In genomic region chr10:50541921-50542320, GRCh38 we compare ENCODE assay signal across 14 cellular contexts.
DNase-seq lines count a peak whose midpoint lies in the region; ATAC-seq lines count a peak whose summit lies in the region.
"Had no signal": no experiment of that assay in that cellular context is flagged by ENCODE, and none has a peak within 500 bp of the region (broad histone marks: within the 10 kb centered on the region; RNA-seq: fewer than 3 reads in every experiment).

No MANE protein-coding gene starts in this region.

- DNase-seq in activated naive CD4-positive, alpha-beta T cell treated with anti-CD3 and anti-CD28 coated beads for 36 hours, result no peak
- DNase-seq in activated naive CD4-positive, alpha-beta T cell treated with anti-CD3 and anti-CD28 coated beads, Interleukin-2, amount 50 U/mL, for 16 hours, result no peak
- DNase-seq in T-helper 9 cell (no peak), substantia nigra (lab: John Stamatoyannopoulos, UW) (no peak)
- DNase-seq: activated CD4-positive, CD25-positive, alpha-beta regulatory T cell; endodermal cell; mucosa of descending colon; pancreas; upper lobe of left lung had no signal

- H3K27ac ChIP-seq in substantia nigra (ENCODE audit: low read depth, low read length, poor library complexity, severe bottlenecking), result no peak overlapping the region
- H3K27ac ChIP-seq: pancreas, SK-N-MC, upper lobe of left lung had no signal

- H3K4me3 Mint-ChIP-seq in activated naive CD4-positive, alpha-beta T cell treated with anti-CD3 and anti-CD28 coated beads for 36 hours, result no peak overlapping the region
- H3K4me3 Mint-ChIP-seq in stimulated activated memory B cell treated with anti-CD40 and anti-IgM and Interleukin-4, amounts not matched to agents 10 μg/mL and 1 μg/mL and 100 μg/mL, for 72 hours, result no peak overlapping the region
- H3K4me3 Mint-ChIP-seq: endodermal cell had no signal

- no peaks in the 10 kb centered on the region for H3K27me3 Mint-ChIP-seq in activated naive CD4-positive, alpha-beta T cell treated with anti-CD3 and anti-CD28 coated beads for 36 hours (ENCODE audit: low read depth)
- H3K27me3 Mint-ChIP-seq in stimulated activated memory B cell treated with anti-CD40 and anti-IgM and Interleukin-4, amounts not matched to agents 10 μg/mL and 1 μg/mL and 100 μg/mL, for 72 hours, result no peaks in the 10 kb centered on the region

- intact Hi-C loops in activated naive CD4-positive, alpha-beta T cell treated with anti-CD3 and anti-CD28 coated beads for 36 hours (cut with micrococcal nuclease), result loop anchor here (2.0 to 10.0 kb wide), 4 partner anchors 125 to 1337 kb away; partner anchors contain the start of gene ERCC6

- peak overlapping the region; percentile 89 for H3K27ac Mint-ChIP-seq in activated naive CD4-positive, alpha-beta T cell treated with anti-CD3 and anti-CD28 coated beads for 36 hours
- H3K27ac Mint-ChIP-seq in stimulated activated memory B cell treated with anti-CD40 and anti-IgM and Interleukin-4, amounts not matched to agents 10 μg/mL and 1 μg/mL and 100 μg/mL, for 72 hours, result peak overlapping the region; percentile 26
- H3K27ac Mint-ChIP-seq: endodermal cell had no signal

- ATAC-seq in GM21447 (IDR thresholded peaks at IDR 0.05; ENCODE audit: unreplicated experiment) (peak; percentile 42), HG03159 (IDR thresholded peaks at IDR 0.05; ENCODE audit: unreplicated experiment) (peak; percentile 41), HG03139 (IDR thresholded peaks at IDR 0.05; ENCODE audit: unreplicated experiment) (no peak)
- ATAC-seq in stimulated activated memory B cell treated with anti-CD40 and anti-IgM and Interleukin-4, amounts not matched to agents 10 μg/mL and 1 μg/mL and 100 μg/mL, for 72 hours, result no peak
- ATAC-seq: mucosa of descending colon, pancreas had no signal

- peaks cover 76% of the 10 kb centered on the region for H3K4me1 Mint-ChIP-seq in activated naive CD4-positive, alpha-beta T cell treated with anti-CD3 and anti-CD28 coated beads for 36 hours (ENCODE audit: low read depth)
- H3K4me1 Mint-ChIP-seq in stimulated activated memory B cell treated with anti-CD40 and anti-IgM and Interleukin-4, amounts not matched to agents 10 μg/mL and 1 μg/mL and 100 μg/mL, for 72 hours, result peaks cover 75% of the 10 kb centered on the region

- CTCF ChIA-PET in activated naive CD4-positive, alpha-beta T cell treated with anti-CD3 and anti-CD28 coated beads for 36 hours (lab: Charles Lee), result no interaction called here

- peaks cover 4% of the 10 kb centered on the region for H3K36me3 Mint-ChIP-seq in activated naive CD4-positive, alpha-beta T cell treated with anti-CD3 and anti-CD28 coated beads for 36 hours (ENCODE audit: low read depth)
- H3K36me3 Mint-ChIP-seq in stimulated activated memory B cell treated with anti-CD40 and anti-IgM and Interleukin-4, amounts not matched to agents 10 μg/mL and 1 μg/mL and 100 μg/mL, for 72 hours, result no peaks in the 10 kb centered on the region

- H3K9me3 Mint-ChIP-seq in activated naive CD4-positive, alpha-beta T cell treated with anti-CD3 and anti-CD28 coated beads for 36 hours, result no peaks in the 10 kb centered on the region
- no peaks in the 10 kb centered on the region for H3K9me3 Mint-ChIP-seq in stimulated activated memory B cell treated with anti-CD40 and anti-IgM and Interleukin-4, amounts not matched to agents 10 μg/mL and 1 μg/mL and 100 μg/mL, for 72 hours
- H3K9me3 Mint-ChIP-seq: endodermal cell had no signal

Comparison
In these comparisons a context has a peak if more than half of its experiments do, and no peak if none do; other contexts are left out.
1. ATAC-seq: peak in GM21447 (single experiment) and HG03159 (single experiment); none in stimulated activated memory B cell treated with anti-CD40 and anti-IgM and Interleukin-4, amounts not matched to agents 10 μg/mL and 1 μg/mL and 100 μg/mL, for 72 hours (single experiment) and HG03139 (single experiment).